In the genomic region with DNA sequence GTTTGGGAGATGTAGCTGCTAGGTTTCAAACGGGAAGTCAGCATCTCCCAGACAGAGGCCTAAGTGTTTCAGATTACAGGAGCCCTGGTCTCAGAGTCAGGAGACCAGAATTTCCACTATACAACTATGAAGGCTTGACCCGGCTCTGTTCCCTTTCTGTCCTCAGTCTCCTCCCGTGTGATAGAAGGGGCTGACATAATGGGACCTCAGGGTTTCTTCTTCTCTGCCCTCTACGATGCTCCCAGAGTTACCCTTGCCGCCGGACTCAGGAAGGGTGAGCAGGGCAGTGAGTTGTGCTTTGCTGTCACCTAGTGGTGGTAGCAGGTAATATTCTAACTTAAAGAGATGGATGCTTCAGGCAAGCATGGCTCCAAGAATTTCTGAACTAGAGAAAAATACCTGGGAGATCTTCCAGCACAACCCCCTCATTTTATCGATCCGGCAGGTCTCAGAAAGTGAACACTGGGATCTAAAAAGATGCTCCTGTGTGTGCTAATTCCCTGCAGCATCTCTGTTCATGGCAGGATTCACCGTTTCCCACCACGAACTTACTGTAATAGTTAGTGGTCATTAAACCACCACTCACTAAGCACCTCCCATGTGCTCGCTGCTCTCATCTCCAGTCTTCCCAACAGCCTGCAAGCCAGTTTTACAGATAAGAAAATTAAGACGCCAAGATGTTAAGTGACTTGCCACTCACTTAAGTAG, we compare ENCODE assay signal across 8 cellular contexts.
A peak's percentile ranks its signal among the peaks of the same experiment; 100 is the strongest.
DNase-seq lines count a peak whose midpoint lies in the region; ATAC-seq and TF ChIP-seq lines count a peak whose summit lies in the region.

No MANE protein-coding gene starts in this region.

- no peak overlapping the region for H3K4me3 ChIP-seq in MG63
- H3K4me3 ChIP-seq in gastrocnemius medialis: no peak overlapping the region

- no peaks in the 10 kb centered on the region for H3K9me3 ChIP-seq in MG63
- H3K9me3 ChIP-seq in gastrocnemius medialis: no peaks in the 10 kb centered on the region

- TF ChIP-seq CTCF in GM13977 (IDR thresholded peaks at IDR 0.05; ENCODE audit: extremely low read depth, insufficient read depth, missing control alignments) (peak; percentile 86), gastrocnemius medialis (IDR thresholded peaks at IDR 0.05 in 4 of 5, conservative IDR thresholded peaks at IDR 0.05 in 1 of 5) (peak; percentile 78 to 87 (median 83))

- H3K4me1 ChIP-seq in gastrocnemius medialis: no peaks in the 10 kb centered on the region

- intact Hi-C loops in gastrocnemius medialis (cut with DNase I; ENCODE audit: low total_unique reads): loop anchor here (1.0 kb wide), 1 partner anchor 52 kb away; no protein-coding TSS in a partner anchor

- H3K36me3 ChIP-seq in MG63 (no peaks in the 10 kb centered on the region), gastrocnemius medialis (no peaks in the 10 kb centered on the region)

- peak; percentile 80 for DNase-seq in AG08396 (ENCODE audit: low spot score)
- DNase-seq in GM13977 (ENCODE audit: low spot score): peak; percentile 76
- peak; percentile 44 for DNase-seq in MG63
- DNase-seq in SKM-1 (lab: John Stamatoyannopoulos, UW; ENCODE audit: unreplicated experiment): peak; percentile 51
- peak in 50 of 58 donors; percentile 3 to 72 (median 34) for DNase-seq in anterior cingulate cortex (lab: John Stamatoyannopoulos, UW)
- DNase-seq in hepatic stellate cell (ENCODE audit: low spot score): peak; percentile 80
- peak; percentile 12 to 19 for DNase-seq in gastrocnemius medialis

- H3K27me3 ChIP-seq in MG63: no peaks in the 10 kb centered on the region
- no peaks in the 10 kb centered on the region for H3K27me3 ChIP-seq in gastrocnemius medialis

- TF ChIP-seq POLR2A in gastrocnemius medialis (IDR thresholded peaks at IDR 0.05): no peak

- no peak overlapping the region for H3K27ac ChIP-seq in gastrocnemius medialis

- ATAC-seq in gastrocnemius medialis (peak; percentile 81 to 83), HG02588 (IDR thresholded peaks at IDR 0.05; ENCODE audit: unreplicated experiment) (no peak)

- in situ Hi-C loops in GM13977 (cut with MboI; ENCODE audit: low pct_unique_long_range_greater_than_20kb, low sequenced_read_pairs, unreplicated experiment) (no loop called here), gastrocnemius medialis (cut with MboI; ENCODE audit: low sequenced_read_pairs in 4 of 4) (loop anchor here in 3 of 4 donors (5.0 to 10.0 kb wide), 2 partner anchors 53 to 55 kb away; no protein-coding TSS in a partner anchor)

Comparison
In these comparisons a context has a peak if more than half of its experiments do, and no peak if none do; other contexts are left out.
1. DNase-seq: peak in every context shown above with its lines; median percentile 80 in AG08396; 80 in hepatic stellate cell; 76 in GM13977; 51 in SKM-1; 44 in MG63; 34 in anterior cingulate cortex; 16 in gastrocnemius medialis.